In genomic region chr10:72272689-72273409, GRCh38 we compare ENCODE assay signal across 8 cellular contexts. TPM values are rescaled to one million over a fixed set of nuclear protein-coding genes. Genes with fewer than 3 reads are reported as not detected.
A peak's percentile ranks its signal among the peaks of the same experiment; 100 is the strongest.
DNase-seq lines count a peak whose midpoint lies in the region; TF ChIP-seq lines count a peak whose summit lies in the region.

No MANE protein-coding gene starts in this region.

- peaks cover 3% of the 10 kb centered on the region for H3K27me3 Mint-ChIP-seq in HFFc6 (ENCODE audit: insufficient read depth)
- no peaks in the 10 kb centered on the region for H3K27me3 Mint-ChIP-seq in activated CD4-positive, alpha-beta memory T cell treated with anti-CD3 and anti-CD28 coated beads, Interleukin-2, amount 10 ng/mL, durations not matched to agents 7 days and 5 days
- H3K27me3 Mint-ChIP-seq in mesothelial cell of epicardium (ENCODE audit: low read depth), result no peaks in the 10 kb centered on the region

- TF ChIP-seq CTCF in HFFc6 (IDR thresholded peaks at IDR 0.05), result no peak
- TF ChIP-seq CTCF in mesothelial cell of epicardium (IDR thresholded peaks at IDR 0.05; ENCODE audit: unreplicated experiment), result no peak

- POLR2A ChIA-PET in activated CD4-positive, alpha-beta memory T cell treated with anti-CD3 and anti-CD28 coated beads, Interleukin-2, amount 10 ng/mL, durations not matched to agents 7 days and 5 days (lab: Charles Lee), result interaction anchor here (0.5 to 7.9 kb wide), 25 partner anchors 10 to 1139 kb away, joined by 3 to 225 read pairs (median 7); partner anchors contain the start of genes ANAPC16 and ASCC1

- H3K27me3 ChIP-seq in thymus (ENCODE audit: control insufficient read depth, insufficient read depth), result no peaks in the 10 kb centered on the region

- H3K36me3 ChIP-seq in thymus (ENCODE audit: control insufficient read depth, insufficient read depth), result peaks cover 32% of the 10 kb centered on the region

- H3K9me3 Mint-ChIP-seq in HFFc6 (no peaks in the 10 kb centered on the region), mesothelial cell of epicardium (no peaks in the 10 kb centered on the region)
- H3K9me3 Mint-ChIP-seq in activated CD4-positive, alpha-beta memory T cell treated with anti-CD3 and anti-CD28 coated beads, Interleukin-2, amount 10 ng/mL, durations not matched to agents 7 days and 5 days, result no peaks in the 10 kb centered on the region

- WGBS in thymus, result 12% methylated on average over 28 of the region's 28 CpGs

- H3K4me3 Mint-ChIP-seq in HFFc6 (peak overlapping the region; percentile 95), mesothelial cell of epicardium (peak overlapping the region; percentile 93)
- peak overlapping the region; percentile 100 for H3K4me3 Mint-ChIP-seq in activated CD4-positive, alpha-beta memory T cell treated with anti-CD3 and anti-CD28 coated beads, Interleukin-2, amount 10 ng/mL, durations not matched to agents 7 days and 5 days

- TF ChIP-seq POLR2A in erythroblast (IDR thresholded peaks at IDR 0.05; ENCODE audit: low read length), result peak; percentile 9

- peak; percentile 20 for DNase-seq in activated gamma-delta T cell (lab: John Stamatoyannopoulos, UW)
- no peak for DNase-seq in activated gamma-delta T cell treated with Interleukin-2 at 50 U/mL for 16 hours
- DNase-seq in HFFc6, result peak; percentile 91
- peak; percentile 53 for DNase-seq in NCI-H2171 treated with DMSO at 0.1 percent for 48 hours (lab: John Stamatoyannopoulos, UW)
- peak; percentile 54 for DNase-seq in activated CD4-positive, alpha-beta memory T cell treated with anti-CD3 and anti-CD28 coated beads, Interleukin-2, amount 10 ng/mL, durations not matched to agents 7 days and 5 days
- peak; percentile 98 to 99 for DNase-seq in erythroblast (lab: John Stamatoyannopoulos, UW)
- peak; percentile 61 to 77 for DNase-seq in mesothelial cell of epicardium (ENCODE audit: low spot score in 2 of 2, unreplicated experiment in 2 of 2)

- H3K27ac Mint-ChIP-seq in HFFc6, result peak overlapping the region; percentile 97
- H3K27ac Mint-ChIP-seq in activated CD4-positive, alpha-beta memory T cell treated with anti-CD3 and anti-CD28 coated beads, Interleukin-2, amount 10 ng/mL, durations not matched to agents 7 days and 5 days, result peak overlapping the region; percentile 71
- H3K27ac Mint-ChIP-seq in mesothelial cell of epicardium, result peak overlapping the region; percentile 97

- peak overlapping the region; percentile 94 for H3K4me3 ChIP-seq in thymus (ENCODE audit: low read length)

- peaks cover 16% of the 10 kb centered on the region for H3K36me3 Mint-ChIP-seq in HFFc6 (ENCODE audit: low read depth)
- H3K36me3 Mint-ChIP-seq in activated CD4-positive, alpha-beta memory T cell treated with anti-CD3 and anti-CD28 coated beads, Interleukin-2, amount 10 ng/mL, durations not matched to agents 7 days and 5 days (ENCODE audit: low read depth), result peaks cover 40% of the 10 kb centered on the region
- peaks cover 8% of the 10 kb centered on the region for H3K36me3 Mint-ChIP-seq in mesothelial cell of epicardium

- peaks cover 20% of the 10 kb centered on the region for H3K4me1 ChIP-seq in thymus (ENCODE audit: control insufficient read depth, insufficient read depth, low read length)

- peak overlapping the region; percentile 99 for H3K27ac ChIP-seq in thymus (ENCODE audit: low read depth)

- CTCF ChIA-PET in activated CD4-positive, alpha-beta memory T cell treated with anti-CD3 and anti-CD28 coated beads, Interleukin-2, amount 10 ng/mL, durations not matched to agents 7 days and 5 days (lab: Charles Lee), result interaction anchor here (0.6 to 7.6 kb wide), 16 partner anchors 10 to 224 kb away, joined by 3 to 89 read pairs (median 10); no protein-coding TSS in a partner anchor

- peaks cover 49% of the 10 kb centered on the region for H3K4me1 Mint-ChIP-seq in HFFc6 (ENCODE audit: low read depth)
- H3K4me1 Mint-ChIP-seq in activated CD4-positive, alpha-beta memory T cell treated with anti-CD3 and anti-CD28 coated beads, Interleukin-2, amount 10 ng/mL, durations not matched to agents 7 days and 5 days, result peaks cover 51% of the 10 kb centered on the region
- H3K4me1 Mint-ChIP-seq in mesothelial cell of epicardium, result peaks cover 45% of the 10 kb centered on the region

- H3K9me3 ChIP-seq in thymus (ENCODE audit: control insufficient read depth), result peaks cover 1% of the 10 kb centered on the region

RNA-seq across cellular contexts. Expression of gene DDIT4, which starts 0.9 kb away (rescaled TPM):
- 10 to 100 TPM; 27.7 to 32.4 (median 30.0) TPM for total RNA-seq in HFFc6 (2021; fragmentation: NEBNext Ultra II Directional; extraction: Animal tissue kit (Norgen Biotek cat#: 25700))
- 100 to 1,000 TPM; 475 to 481 TPM for total RNA-seq in activated CD4-positive, alpha-beta memory T cell treated with anti-CD3 and anti-CD28 coated beads, Interleukin-2, amount 10 ng/mL, durations not matched to agents 7 days and 5 days
- total RNA-seq in mesothelial cell of epicardium, result 61.6 to 62.5 TPM (median 61.9 TPM) in 3 replicates
- 628 TPM for polyA plus RNA-seq in thymus

RNA-seq across cellular contexts. Expression of gene ASCC1, which starts 56.8 kb away (rescaled TPM):
- total RNA-seq in HFFc6 (2021; fragmentation: NEBNext Ultra II Directional; extraction: Animal tissue kit (Norgen Biotek cat#: 25700)), result 10 to 100 TPM; 21.0 to 29.6 (median 25.3) TPM
- 10 to 100 TPM; 35.5 to 36.2 TPM for total RNA-seq in activated CD4-positive, alpha-beta memory T cell treated with anti-CD3 and anti-CD28 coated beads, Interleukin-2, amount 10 ng/mL, durations not matched to agents 7 days and 5 days
- total RNA-seq in mesothelial cell of epicardium, result 35.2 to 36.6 TPM (median 36.4 TPM) in 3 replicates
- 29.7 TPM for polyA plus RNA-seq in thymus

RNA-seq across cellular contexts. Expression of gene ANAPC16, which starts 57.0 kb away (rescaled TPM):
- total RNA-seq in HFFc6 (2021; fragmentation: NEBNext Ultra II Directional; extraction: Animal tissue kit (Norgen Biotek cat#: 25700)), result 10 to 100 TPM; 40.4 to 46.0 (median 40.7) TPM
- 100 to 1,000 TPM in 1 of 2 experiments, 10 to 100 TPM in 1; 94.2 to 101 TPM for total RNA-seq in activated CD4-positive, alpha-beta memory T cell treated with anti-CD3 and anti-CD28 coated beads, Interleukin-2, amount 10 ng/mL, durations not matched to agents 7 days and 5 days
- total RNA-seq in mesothelial cell of epicardium, result 74.3 to 80.5 TPM (median 78.7 TPM) in 3 replicates
- polyA plus RNA-seq in thymus, result 349 TPM
